Comparison of ENCODE assay signal across 29 cellular contexts in genomic region chr15:88300018-88300549, GRCh38. TPM values are rescaled to one million over a fixed set of nuclear protein-coding genes. Genes with fewer than 3 reads are reported as not detected.
"Had no signal": no experiment of that assay in that cellular context is flagged by ENCODE, and none has a peak within 500 bp of the region (broad histone marks: within the 10 kb centered on the region; RNA-seq: fewer than 3 reads in every experiment).

No MANE protein-coding gene starts in this region.

- H3K4me1 Mint-ChIP-seq: activated CD4-positive, alpha-beta memory T cell treated with anti-CD3 and anti-CD28 coated beads, Interleukin-2, amount 10 ng/mL, durations not matched to agents 7 days and 5 days; activated CD4-positive, alpha-beta T cell treated with anti-CD3 and anti-CD28 coated beads for 36 hours; activated naive CD4-positive, alpha-beta T cell treated with anti-CD3 and anti-CD28 coated beads, Interleukin-2, amount 10 ng/mL, durations not matched to agents 7 days and 5 days; activated naive CD8-positive, alpha-beta T cell treated with anti-CD3 and anti-CD28 coated beads for 36 hours; T-helper 17 cell had no signal

- H3K9me3 Mint-ChIP-seq: activated CD4-positive, alpha-beta memory T cell treated with anti-CD3 and anti-CD28 coated beads, Interleukin-2, amount 10 ng/mL, durations not matched to agents 7 days and 5 days; activated naive CD4-positive, alpha-beta T cell treated with anti-CD3 and anti-CD28 coated beads, Interleukin-2, amount 10 ng/mL, durations not matched to agents 7 days and 5 days; activated naive CD8-positive, alpha-beta T cell treated with anti-CD3 and anti-CD28 coated beads for 36 hours; activated T-cell treated with anti-CD3 and anti-CD28 coated beads, Interleukin-2, amount 50 U/mL, for 72 hours; activated T-helper 2 cell treated with anti-CD3 and anti-CD28 coated beads, Interferon-gamma antibody, Interleukin-2, Interleukin-4, amounts not matched to agents 10 μg/mL and 5 μg/mL and 100 μg/mL, durations not matched to agents 14 hours and 24 hours and 36 hours had no signal

- DNase-seq: activated CD4-positive, alpha-beta memory T cell treated with anti-CD3 and anti-CD28 coated beads, Interleukin-2, amount 10 ng/mL, durations not matched to agents 7 days and 5 days; activated CD4-positive, alpha-beta T cell treated with anti-CD3 and anti-CD28 coated beads for 36 hours; activated CD4-positive, alpha-beta T cell treated with anti-CD3 and anti-CD28 coated beads, Interleukin-2, amount 50 U/mL, for 1 hour; activated CD8-positive, alpha-beta memory T cell treated with anti-CD3 and anti-CD28 coated beads, Interleukin-2, amount 50 U/mL, for 4 hours; activated gamma-delta T cell treated with Interleukin-2 at 50 U/mL for 16 hours; activated naive CD4-positive, alpha-beta T cell treated with anti-CD3 and anti-CD28 coated beads, Interleukin-2, amount 10 ng/mL, durations not matched to agents 7 days and 5 days; activated naive CD8-positive, alpha-beta T cell treated with anti-CD3 and anti-CD28 coated beads for 36 hours; activated T-cell treated with anti-CD3 and anti-CD28 coated beads, Interleukin-2, amount 50 U/mL, for 72 hours; brain microvascular endothelial cell; KG1; NCI-H1092; NCI-H1930; NCI-H2171 treated with DMSO at 0.1 percent for 48 hours; NCI-H226; NCI-H526; NCI-H774; NK-92 treated with Interleukin-12 subunit alpha and Interleukin-12 subunit beta, amount 100 ng/mL, for 24 hours; OCI-M1; SHP77 treated with DMSO at 0.1 percent for 48 hours; T-helper 17 cell; T1000 had no signal

- H3K27ac ChIP-seq: brain microvascular endothelial cell, cardiac muscle cell had no signal

- H3K27ac Mint-ChIP-seq: activated CD4-positive, alpha-beta memory T cell treated with anti-CD3 and anti-CD28 coated beads, Interleukin-2, amount 10 ng/mL, durations not matched to agents 7 days and 5 days; activated CD4-positive, alpha-beta T cell treated with anti-CD3 and anti-CD28 coated beads for 36 hours; activated naive CD4-positive, alpha-beta T cell treated with anti-CD3 and anti-CD28 coated beads, Interleukin-2, amount 10 ng/mL, durations not matched to agents 7 days and 5 days; activated naive CD8-positive, alpha-beta T cell treated with anti-CD3 and anti-CD28 coated beads for 36 hours; activated T-cell treated with anti-CD3 and anti-CD28 coated beads, Interleukin-2, amount 50 U/mL, for 72 hours; activated T-helper 2 cell treated with anti-CD3 and anti-CD28 coated beads, Interferon-gamma antibody, Interleukin-2, Interleukin-4, amounts not matched to agents 10 μg/mL and 5 μg/mL and 100 μg/mL, durations not matched to agents 14 hours and 24 hours and 36 hours; T-helper 17 cell had no signal

- FAIRE-seq: RCC 7860, TTC549 had no signal

- H3K27me3 ChIP-seq: brain microvascular endothelial cell had no signal

- H3K4me3 Mint-ChIP-seq: activated CD4-positive, alpha-beta memory T cell treated with anti-CD3 and anti-CD28 coated beads, Interleukin-2, amount 10 ng/mL, durations not matched to agents 7 days and 5 days; activated CD4-positive, alpha-beta T cell treated with anti-CD3 and anti-CD28 coated beads for 36 hours; activated naive CD4-positive, alpha-beta T cell treated with anti-CD3 and anti-CD28 coated beads, Interleukin-2, amount 10 ng/mL, durations not matched to agents 7 days and 5 days; activated naive CD8-positive, alpha-beta T cell treated with anti-CD3 and anti-CD28 coated beads for 36 hours; activated T-cell treated with anti-CD3 and anti-CD28 coated beads, Interleukin-2, amount 50 U/mL, for 72 hours; T-helper 17 cell had no signal

- ATAC-seq: activated CD4-positive, alpha-beta T cell treated with anti-CD3 and anti-CD28 coated beads for 36 hours; activated T-cell treated with anti-CD3 and anti-CD28 coated beads, Interleukin-2, amount 50 U/mL, for 72 hours; T-helper 17 cell had no signal

- H3K36me3 Mint-ChIP-seq: activated naive CD4-positive, alpha-beta T cell treated with anti-CD3 and anti-CD28 coated beads, Interleukin-2, amount 10 ng/mL, durations not matched to agents 7 days and 5 days; activated naive CD8-positive, alpha-beta T cell treated with anti-CD3 and anti-CD28 coated beads for 36 hours had no signal

- H3K4me3 ChIP-seq: cardiac muscle cell had no signal

- H3K36me3 ChIP-seq: brain microvascular endothelial cell, cardiac muscle cell had no signal

RNA-seq across cellular contexts. Expression of gene NTRK3, which starts 43.5 kb away (rescaled TPM):
- total RNA-seq: activated CD4-positive, alpha-beta memory T cell treated with anti-CD3 and anti-CD28 coated beads, Interleukin-2, amount 10 ng/mL, durations not matched to agents 7 days and 5 days; activated CD8-positive, alpha-beta memory T cell treated with anti-CD3 and anti-CD28 coated beads for 36 hours; activated naive CD8-positive, alpha-beta T cell treated with anti-CD3 and anti-CD28 coated beads for 36 hours; MCF 10A; NCI-H460; SK-MEL-5; T-helper 17 cell had no signal
